ENCODE assay signal across 8 cellular contexts in the genomic region with DNA sequence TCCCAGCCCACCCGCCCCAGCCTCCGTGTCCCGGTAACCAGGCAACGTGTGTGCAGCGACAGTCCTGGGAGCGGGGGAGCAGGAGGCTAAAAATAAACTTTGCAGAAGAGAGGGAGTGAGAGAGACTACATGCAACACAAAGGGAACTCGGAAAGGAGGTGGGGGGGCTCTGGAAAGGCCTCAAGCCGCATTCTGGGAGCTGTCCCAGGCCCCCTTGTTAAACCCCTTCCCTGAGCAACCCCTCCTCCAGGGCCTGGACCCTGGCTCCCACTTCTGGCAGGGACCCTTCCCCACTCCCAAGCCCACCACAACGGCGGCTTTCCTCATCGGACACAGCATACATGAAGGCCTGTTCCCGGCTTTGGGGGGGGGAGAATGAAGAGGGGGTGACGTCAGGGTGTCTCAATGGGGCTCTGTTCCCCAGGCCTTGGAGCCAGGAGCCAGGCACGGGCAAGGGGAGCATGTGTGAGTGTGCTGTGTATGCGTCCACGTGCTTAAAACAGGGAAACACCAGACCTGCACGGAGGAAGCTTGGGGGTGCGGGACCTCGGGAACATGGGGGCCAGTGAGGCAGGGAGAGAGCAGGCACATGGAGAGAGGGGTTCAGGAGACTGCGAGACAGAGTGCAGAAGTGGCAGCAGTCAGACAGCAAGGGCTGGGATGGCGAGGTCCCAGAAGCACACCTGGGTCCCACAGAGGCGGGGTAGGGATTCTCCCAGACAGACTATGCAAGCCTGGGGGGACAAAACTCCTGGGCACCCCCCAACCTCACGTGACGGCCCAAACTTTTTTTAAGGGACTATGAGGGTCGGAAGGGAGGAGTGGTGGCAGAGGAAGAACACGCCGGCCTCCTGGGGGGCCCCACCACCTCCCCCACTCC. TPM values are rescaled to one million over a fixed set of nuclear protein-coding genes. Genes with fewer than 3 reads are reported as not detected.
DNase-seq lines count a peak whose midpoint lies in the region; ATAC-seq and TF ChIP-seq lines count a peak whose summit lies in the region.

No MANE protein-coding gene starts in this region.

- intact Hi-C loops in activated naive CD4-positive, alpha-beta T cell treated with anti-CD3 and anti-CD28 coated beads for 36 hours (cut with micrococcal nuclease), result no loop called here
- intact Hi-C loops in activated CD4-positive, alpha-beta memory T cell treated with anti-CD3 and anti-CD28 coated beads for 36 hours (cut with micrococcal nuclease), result no loop called here

- H3K4me2 ChIP-seq in neural progenitor cell, result peak overlapping the region; percentile 87

- peak overlapping the region; percentile 70 for H3K9ac ChIP-seq in neural progenitor cell

- peaks cover 60% of the 10 kb centered on the region for H4K20me1 ChIP-seq in neural progenitor cell (ENCODE audit: low read depth)

- H3K9me3 ChIP-seq in neural progenitor cell (ENCODE audit: low read depth), result no peaks in the 10 kb centered on the region

- no peaks in the 10 kb centered on the region for H3K27me3 Mint-ChIP-seq in activated naive CD4-positive, alpha-beta T cell treated with anti-CD3 and anti-CD28 coated beads for 36 hours (ENCODE audit: low read depth)
- no peaks in the 10 kb centered on the region for H3K27me3 Mint-ChIP-seq in activated CD4-positive, alpha-beta memory T cell treated with anti-CD3 and anti-CD28 coated beads for 36 hours
- H3K27me3 Mint-ChIP-seq in neural progenitor cell (ENCODE audit: insufficient read depth, low read depth), result peaks cover 12% of the 10 kb centered on the region

- peak; percentile 38 for DNase-seq in activated naive CD4-positive, alpha-beta T cell treated with anti-CD3 and anti-CD28 coated beads for 36 hours
- no peak for DNase-seq in activated naive CD4-positive, alpha-beta T cell treated with Interleukin-2 at 50 U/mL for 16 hours
- peak; percentile 22 for DNase-seq in activated CD4-positive, alpha-beta memory T cell treated with anti-CD3 and anti-CD28 coated beads for 36 hours
- peak; percentile 64 to 82 for DNase-seq in foreskin fibroblast
- DNase-seq in neural progenitor cell (ENCODE audit: low spot score), result no peak
- no peak for DNase-seq in NCI-H2081 treated with DMSO at 0.1 percent for 48 hours (lab: John Stamatoyannopoulos, UW)
- DNase-seq in HPDE6-E6E7 (ENCODE audit: extremely low spot score), result no peak

- no peak for ATAC-seq in GM21526 (IDR thresholded peaks at IDR 0.05; ENCODE audit: low FRiP score, unreplicated experiment)

- TF ChIP-seq CTCF in foreskin fibroblast (IDR thresholded peaks at IDR 0.05; ENCODE audit: low read depth, low read length) (no peak), neural progenitor cell (IDR thresholded peaks at IDR 0.05) (no peak)

- H3K27ac ChIP-seq in neural progenitor cell, result no peak overlapping the region

- no peaks in the 10 kb centered on the region for H3K9me3 Mint-ChIP-seq in activated naive CD4-positive, alpha-beta T cell treated with anti-CD3 and anti-CD28 coated beads for 36 hours
- H3K9me3 Mint-ChIP-seq in activated CD4-positive, alpha-beta memory T cell treated with anti-CD3 and anti-CD28 coated beads for 36 hours, result no peaks in the 10 kb centered on the region
- no peaks in the 10 kb centered on the region for H3K9me3 Mint-ChIP-seq in neural progenitor cell

- H3K4me3 Mint-ChIP-seq in activated naive CD4-positive, alpha-beta T cell treated with anti-CD3 and anti-CD28 coated beads for 36 hours, result peak overlapping the region; percentile 91
- peak overlapping the region; percentile 80 for H3K4me3 Mint-ChIP-seq in activated CD4-positive, alpha-beta memory T cell treated with anti-CD3 and anti-CD28 coated beads for 36 hours
- peak overlapping the region; percentile 95 for H3K4me3 Mint-ChIP-seq in neural progenitor cell

- CTCF ChIA-PET in activated naive CD4-positive, alpha-beta T cell treated with anti-CD3 and anti-CD28 coated beads for 36 hours (lab: Charles Lee), result no interaction called here
- CTCF ChIA-PET in activated CD4-positive, alpha-beta memory T cell treated with anti-CD3 and anti-CD28 coated beads for 36 hours (lab: Charles Lee), result interaction anchor here (1.0 to 4.0 kb wide), 3 partner anchors 10 to 27 kb away, joined by 3 to 22 read pairs (median 3); partner anchors contain the start of gene GSK3A

- peaks cover 32% of the 10 kb centered on the region for H3K4me1 Mint-ChIP-seq in activated naive CD4-positive, alpha-beta T cell treated with anti-CD3 and anti-CD28 coated beads for 36 hours (ENCODE audit: low read depth)
- H3K4me1 Mint-ChIP-seq in activated CD4-positive, alpha-beta memory T cell treated with anti-CD3 and anti-CD28 coated beads for 36 hours (ENCODE audit: low read depth), result peaks cover 30% of the 10 kb centered on the region
- H3K4me1 Mint-ChIP-seq in neural progenitor cell, result peaks cover 30% of the 10 kb centered on the region

- H3F3A ChIP-seq in neural progenitor cell (ENCODE audit: low read depth), result peaks cover 44% of the 10 kb centered on the region

- H3K36me3 Mint-ChIP-seq in activated naive CD4-positive, alpha-beta T cell treated with anti-CD3 and anti-CD28 coated beads for 36 hours (ENCODE audit: low read depth), result peaks cover 11% of the 10 kb centered on the region
- H3K36me3 Mint-ChIP-seq in activated CD4-positive, alpha-beta memory T cell treated with anti-CD3 and anti-CD28 coated beads for 36 hours, result peaks cover 5% of the 10 kb centered on the region
- H3K36me3 Mint-ChIP-seq in neural progenitor cell, result peaks cover 2% of the 10 kb centered on the region

- H3K79me2 ChIP-seq in neural progenitor cell (ENCODE audit: low read depth), result peaks cover 62% of the 10 kb centered on the region

- POLR2A ChIA-PET in activated CD4-positive, alpha-beta memory T cell treated with anti-CD3 and anti-CD28 coated beads for 36 hours (lab: Charles Lee), result interaction anchor here (1.0 kb wide), 1 partner anchor 27 kb away, joined by 3 read pairs; no protein-coding TSS in a partner anchor

- peaks cover 33% of the 10 kb centered on the region for H3K4me1 ChIP-seq in neural progenitor cell

- peak overlapping the region; percentile 93 for H3K27ac Mint-ChIP-seq in activated naive CD4-positive, alpha-beta T cell treated with anti-CD3 and anti-CD28 coated beads for 36 hours
- peak overlapping the region; percentile 86 for H3K27ac Mint-ChIP-seq in activated CD4-positive, alpha-beta memory T cell treated with anti-CD3 and anti-CD28 coated beads for 36 hours
- peak overlapping the region; percentile 97 for H3K27ac Mint-ChIP-seq in neural progenitor cell

- peak overlapping the region; percentile 77 to 86 for H3K4me3 ChIP-seq in foreskin fibroblast (ENCODE audit: low read depth in 1 of 2, low read length in 2 of 2)
- H3K4me3 ChIP-seq in neural progenitor cell, result peak overlapping the region; percentile 93

- H3K27me3 ChIP-seq in neural progenitor cell, result no peaks in the 10 kb centered on the region

- no peaks in the 10 kb centered on the region for H3K36me3 ChIP-seq in neural progenitor cell

- no peak overlapping the region for H2AFZ ChIP-seq in neural progenitor cell (replicated peaks)

RNA-seq across cellular contexts. Expression of gene ERF, which starts 2.3 kb away (rescaled TPM):
- 10 to 100 TPM; 52.4 to 55.6 TPM for total RNA-seq in activated naive CD4-positive, alpha-beta T cell treated with anti-CD3 and anti-CD28 coated beads for 36 hours
- 10 to 100 TPM; 43.1 to 56.5 TPM for total RNA-seq in activated CD4-positive, alpha-beta memory T cell treated with anti-CD3 and anti-CD28 coated beads for 36 hours
- 43.1 and 94.8 TPM in 2 replicates for total RNA-seq in neural progenitor cell (ENCODE audit: low replicate concordance)

RNA-seq across cellular contexts. Expression of gene GSK3A, which starts 10.2 kb away (rescaled TPM):
- 10 to 100 TPM; 31.1 to 33.8 TPM for total RNA-seq in activated naive CD4-positive, alpha-beta T cell treated with anti-CD3 and anti-CD28 coated beads for 36 hours
- 10 to 100 TPM; 36.4 to 37.3 TPM for total RNA-seq in activated CD4-positive, alpha-beta memory T cell treated with anti-CD3 and anti-CD28 coated beads for 36 hours
- total RNA-seq in neural progenitor cell (ENCODE audit: low replicate concordance), result 22.5 and 41.3 TPM in 2 replicates

RNA-seq across cellular contexts. Expression of gene CIC, which starts 16.4 kb away (rescaled TPM):
- 10 to 100 TPM; 60.2 to 61.5 TPM for total RNA-seq in activated naive CD4-positive, alpha-beta T cell treated with anti-CD3 and anti-CD28 coated beads for 36 hours
- total RNA-seq in activated CD4-positive, alpha-beta memory T cell treated with anti-CD3 and anti-CD28 coated beads for 36 hours, result 10 to 100 TPM; 56.9 to 64.2 TPM
- total RNA-seq in neural progenitor cell (ENCODE audit: low replicate concordance), result 5.2 and 28.1 TPM in 2 replicates

RNA-seq across cellular contexts. Expression of gene ZNF526, which starts 32.5 kb away (rescaled TPM):
- total RNA-seq in activated naive CD4-positive, alpha-beta T cell treated with anti-CD3 and anti-CD28 coated beads for 36 hours, result 10 to 100 TPM; 11.5 to 11.6 TPM
- 10 to 100 TPM; 12.3 to 14.9 TPM for total RNA-seq in activated CD4-positive, alpha-beta memory T cell treated with anti-CD3 and anti-CD28 coated beads for 36 hours
- 6.5 and 13.0 TPM in 2 replicates for total RNA-seq in neural progenitor cell (ENCODE audit: low replicate concordance)

RNA-seq across cellular contexts. Expression of gene DEDD2, which starts 35.1 kb away (rescaled TPM):
- 10 to 100 TPM; 24.8 to 26.0 TPM for total RNA-seq in activated naive CD4-positive, alpha-beta T cell treated with anti-CD3 and anti-CD28 coated beads for 36 hours
- total RNA-seq in activated CD4-positive, alpha-beta memory T cell treated with anti-CD3 and anti-CD28 coated beads for 36 hours, result 10 to 100 TPM; 31.3 to 33.4 TPM
- total RNA-seq in neural progenitor cell (ENCODE audit: low replicate concordance), result 19.8 and 54.2 TPM in 2 replicates

Comparison
In these comparisons a context has a peak if more than half of its experiments do, and no peak if none do; other contexts are left out.
1. DNase-seq: peak in activated naive CD4-positive, alpha-beta T cell treated with anti-CD3 and anti-CD28 coated beads for 36 hours (single experiment), activated CD4-positive, alpha-beta memory T cell treated with anti-CD3 and anti-CD28 coated beads for 36 hours (single experiment) and foreskin fibroblast (2 of 2); none in activated naive CD4-positive, alpha-beta T cell treated with Interleukin-2 at 50 U/mL for 16 hours (single experiment), neural progenitor cell (single experiment), NCI-H2081 treated with DMSO at 0.1 percent for 48 hours (single experiment) and HPDE6-E6E7 (single experiment).
2. Peak in every context shown above with its lines, with median percentiles within 50 percentile points of each other: H3K27ac Mint-ChIP-seq and H3K4me3 Mint-ChIP-seq.